Comparison of ENCODE assay signal across 8 cellular contexts in the genomic region with DNA sequence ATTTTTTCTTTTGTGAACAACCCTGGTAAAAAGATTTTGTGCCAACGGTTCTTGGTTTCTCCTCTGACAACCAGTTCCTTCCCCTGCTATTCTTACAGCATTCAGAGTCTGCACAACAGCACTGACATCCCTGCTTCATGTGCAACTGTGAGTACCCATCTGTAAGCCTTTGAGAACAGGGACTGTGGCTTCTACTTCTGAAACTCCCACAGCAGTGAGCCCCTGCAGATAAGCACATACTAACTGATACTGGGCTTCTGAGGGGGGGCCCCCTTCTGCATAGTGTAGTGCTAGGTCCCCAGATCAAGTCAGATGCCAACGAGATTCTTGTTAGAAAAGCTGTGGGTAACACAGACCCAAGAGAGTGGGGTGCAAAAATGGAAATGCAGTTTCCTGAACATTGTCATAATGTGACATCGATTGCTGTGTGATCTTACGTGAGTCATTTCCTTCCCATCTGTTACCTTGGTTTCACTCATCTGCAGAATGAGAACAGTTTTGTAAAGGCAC. TPM values are rescaled to one million over a fixed set of nuclear protein-coding genes. Genes with fewer than 3 reads are reported as not detected.
A peak's percentile ranks its signal among the peaks of the same experiment; 100 is the strongest.
DNase-seq lines count a peak whose midpoint lies in the region; ATAC-seq and TF ChIP-seq lines count a peak whose summit lies in the region.

No MANE protein-coding gene starts in this region.

- no peaks in the 10 kb centered on the region for H3K9me2 ChIP-seq in OCI-LY7 (ENCODE audit: insufficient read depth, low read length)

- CTCF ChIA-PET in OCI-LY7 (lab: Charles Lee; ENCODE audit: unreplicated experiment) = no interaction called here

- intact Hi-C loops in OCI-LY7 (cut with micrococcal nuclease; ENCODE audit: unreplicated experiment) = loop anchor here (2.0 to 10.0 kb wide), 3 partner anchors 32 to 100 kb away; no protein-coding TSS in a partner anchor

- H3K9me3 ChIP-seq in OCI-LY7 (ENCODE audit: low read length) = no peaks in the 10 kb centered on the region

- peak overlapping the region; percentile 82 for H3K27ac ChIP-seq in OCI-LY7 (ENCODE audit: low read depth, low read length, poor library complexity, severe bottlenecking)

- no TSS peak for BruUV-seq in OCI-LY7 (replicated peaks; lab: Mats Ljungman, UMichigan)

- peak; percentile 71 for DNase-seq in OCI-LY7 (ENCODE audit: low spot score)
- peak; percentile 84 for DNase-seq in activated naive CD4-positive, alpha-beta T cell treated with Interleukin-2 at 50 U/mL for 16 hours
- peak; percentile 65 to 86 (median 73) for DNase-seq in stimulated activated CD4-positive, alpha-beta T cell treated with anti-CD3 and anti-CD28 coated beads, TNF-alpha, amount 100 ng/mL, for 48 hours (ENCODE audit: low read depth in 3 of 3)
- no peak for DNase-seq in NCI-H510A (lab: John Stamatoyannopoulos, UW)
- no peak for DNase-seq in COLO829 (ENCODE audit: low spot score)
- no peak for DNase-seq in A172 (ENCODE audit: low spot score)

- peak overlapping the region; percentile 48; the same call in 1 of the 2 replicates for H2AFZ ChIP-seq in OCI-LY7 (ENCODE audit: low read length)

- H3K4me1 ChIP-seq in OCI-LY7 (ENCODE audit: insufficient read depth, low read length, poor library complexity, severe bottlenecking) = peaks cover 56% of the 10 kb centered on the region

- no peaks in the 10 kb centered on the region for H4K20me1 ChIP-seq in OCI-LY7 (ENCODE audit: insufficient read depth, low read length)

- no peaks in the 10 kb centered on the region for H3K36me3 ChIP-seq in OCI-LY7 (ENCODE audit: insufficient read depth, low read length)

- H3K4me2 ChIP-seq in OCI-LY7 (ENCODE audit: low read length) = peak overlapping the region; percentile 79

- no peak for TF ChIP-seq CTCF in OCI-LY7 (conservative IDR thresholded peaks at IDR 0.05; ENCODE audit: low read length)

- H3K4me3 ChIP-seq in OCI-LY7 (ENCODE audit: low read depth, low read length, poor library complexity, severe bottlenecking) = peak overlapping the region; percentile 47

- POLR2A ChIA-PET in OCI-LY7 (lab: Charles Lee) = interaction anchor here (0.5 to 6.6 kb wide), 10 partner anchors 11 to 413 kb away, joined by 3 to 42 read pairs (median 6); partner anchors contain the start of genes NINJ2 and WNK1

- ATAC-seq in GM18505 (IDR thresholded peaks at IDR 0.05; ENCODE audit: unreplicated experiment) (peak; percentile 76), HG02642 (IDR thresholded peaks at IDR 0.05; ENCODE audit: poor library complexity, unreplicated experiment) (peak; percentile 85)

- TF ChIP-seq POLR2A in GM18505 (IDR thresholded peaks at IDR 0.05; ENCODE audit: borderline replicate concordance, extremely low read depth, insufficient read depth, insufficient read length) = peak; percentile 72

- H3K79me2 ChIP-seq in OCI-LY7 (ENCODE audit: insufficient read depth, low read depth, low read length) = no peaks in the 10 kb centered on the region

RNA-seq across cellular contexts. Expression of gene NINJ2, which starts 11.1 kb away (rescaled TPM):
- total RNA-seq in OCI-LY7 (2014; rRNA removed; shearing (Covaris generic)) = 0.79 and 0.82 TPM in 2 replicates
- 3.5 and 4.4 TPM in 2 replicates for total RNA-seq in OCI-LY7 (2022)
- total RNA-seq in A172 (2014; rRNA removed; shearing (Covaris generic)) = not detected in 2 replicates

Comparison
In these comparisons a context has a peak if more than half of its experiments do, and no peak if none do; other contexts are left out.
1. DNase-seq: peak in OCI-LY7 (single experiment), activated naive CD4-positive, alpha-beta T cell treated with Interleukin-2 at 50 U/mL for 16 hours (single experiment) and stimulated activated CD4-positive, alpha-beta T cell treated with anti-CD3 and anti-CD28 coated beads, TNF-alpha, amount 100 ng/mL, for 48 hours (3 of 3); none in NCI-H510A (single experiment), COLO829 (single experiment) and A172 (single experiment).